ENCODE assay signal across 1 cellular context in genomic region chr11:6855971-6856542, GRCh38.
TF ChIP-seq lines count a peak whose summit lies in the region.

No MANE protein-coding gene starts in this region.

TF ChIP-seq in K562, 482 proteins besides CTCF, POLR2A, EP300 and RAD21:
- TF ChIP-seq ZNF766 (CRISPR knock-in tag; conservative IDR thresholded peaks at IDR 0.05) (peak; percentile 49; the same call in 1 of the 2 replicates), NFIC (IDR thresholded peaks at IDR 0.05) (peak; percentile 65), EHMT2 (IDR thresholded peaks at IDR 0.05) (no peak), GATAD2B (IDR thresholded peaks at IDR 0.05; ENCODE audit: borderline replicate concordance) (no peak), FOSL1 (tag; conservative IDR thresholded peaks at IDR 0.05) (0 out of 2 replicates have a peak, but pooled peaks have one; percentile 23), ZNF263 (CRISPR knock-in tag; IDR thresholded peaks at IDR 0.05; ENCODE audit: borderline replicate concordance) (peak; percentile 69; the same call in 1 of the 2 replicates)
